ENCODE assay signal across 9 cellular contexts in the genomic region with DNA sequence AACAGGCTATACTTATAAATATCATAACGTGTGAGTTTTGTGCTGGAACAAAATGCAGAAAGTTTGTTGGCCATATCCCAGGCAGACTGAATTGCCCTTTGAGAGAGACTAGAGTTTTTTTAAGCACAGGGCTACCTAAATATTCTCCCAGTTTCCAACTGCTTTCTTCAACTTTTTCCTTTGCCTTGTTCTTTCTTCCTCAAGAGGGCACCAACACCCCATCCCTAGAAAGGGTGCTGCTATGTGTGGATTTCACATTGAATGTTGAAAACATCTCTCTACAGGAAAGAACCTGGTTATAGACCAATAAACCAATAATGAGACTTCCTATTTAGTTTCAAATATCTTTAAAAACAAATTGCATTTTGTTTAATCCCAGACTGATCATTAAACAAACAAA.
A peak's percentile ranks its signal among the peaks of the same experiment; 100 is the strongest.
DNase-seq lines count a peak whose midpoint lies in the region; ATAC-seq and TF ChIP-seq lines count a peak whose summit lies in the region.
"Had no signal": no experiment of that assay in that cellular context is flagged by ENCODE, and none has a peak within 500 bp of the region (broad histone marks: within the 10 kb centered on the region; RNA-seq: fewer than 3 reads in every experiment).

No MANE protein-coding gene starts in this region.

- no peaks in the 10 kb centered on the region for H3K27me3 Mint-ChIP-seq in T-helper 17 cell

- TF ChIP-seq EP300 in Ishikawa (IDR thresholded peaks at IDR 0.05; ENCODE audit: borderline replicate concordance): no peak

- no peaks in the 10 kb centered on the region for H3K79me2 ChIP-seq in DND-41 (ENCODE audit: insufficient read depth, low read length)

- peak; percentile 79 for TF ChIP-seq CTCF in DND-41 (IDR thresholded peaks at IDR 0.05; ENCODE audit: borderline replicate concordance, extremely low read depth, low read length, poor library complexity, severe bottlenecking)

- no peak overlapping the region for H3K4me3 Mint-ChIP-seq in T-helper 17 cell

- ATAC-seq in DND-41 (ENCODE audit: insufficient read depth, low read depth) (0 out of 3 replicates have a peak, but pooled peaks have one; percentile 21), T-helper 17 cell (no peak), HG03280 (IDR thresholded peaks at IDR 0.05; ENCODE audit: unreplicated experiment) (no peak), HG03135 (IDR thresholded peaks at IDR 0.05; ENCODE audit: unreplicated experiment) (no peak)

- H2AFZ ChIP-seq in DND-41 (ENCODE audit: low read depth, low read length): no peak overlapping the region

- H3K9me3 ChIP-seq in DND-41 (ENCODE audit: insufficient read depth, low read length, severe bottlenecking) (peaks cover 18% of the 10 kb centered on the region), T-helper 17 cell (ENCODE audit: control insufficient read depth, low read length, poor library complexity, severe bottlenecking) (no peaks in the 10 kb centered on the region)
- H3K9me3 ChIP-seq: neutrophil had no signal

- no peaks in the 10 kb centered on the region for H3K36me3 ChIP-seq in DND-41 (ENCODE audit: insufficient read depth, low read length)
- H3K36me3 ChIP-seq: neutrophil had no signal

- no peak overlapping the region for H3K27ac ChIP-seq in DND-41 (ENCODE audit: low read length)
- H3K27ac ChIP-seq: neutrophil had no signal

- H3K27ac Mint-ChIP-seq in T-helper 17 cell: peak overlapping the region; percentile 84

- H4K20me1 ChIP-seq in DND-41 (ENCODE audit: insufficient read depth, low read length): no peaks in the 10 kb centered on the region

- H3K36me3 Mint-ChIP-seq in T-helper 17 cell (ENCODE audit: low read depth): no peaks in the 10 kb centered on the region

- TF ChIP-seq RAD21 in Ishikawa (IDR thresholded peaks at IDR 0.05; ENCODE audit: low read depth): peak; percentile 76

- no peak overlapping the region for H3K4me2 ChIP-seq in DND-41 (ENCODE audit: insufficient read depth, low read length)

- no peaks in the 10 kb centered on the region for H3K27me3 ChIP-seq in DND-41 (ENCODE audit: insufficient read depth, low read length, poor library complexity)
- H3K27me3 ChIP-seq: neutrophil had no signal

- H3K4me1 ChIP-seq in DND-41 (ENCODE audit: insufficient read depth, low read length): peaks cover 22% of the 10 kb centered on the region

- DNase-seq in DND-41 (peak; percentile 50), T-helper 17 cell (no peak), foreskin melanocyte (peak; percentile 52), retina (peak; percentile 31)
- no peak for DNase-seq in activated CD8-positive, alpha-beta memory T cell treated with anti-CD3 and anti-CD28 coated beads for 24 hours

- peaks cover 20% of the 10 kb centered on the region for H3K4me1 Mint-ChIP-seq in T-helper 17 cell

- H3K9ac ChIP-seq in DND-41 (ENCODE audit: low read depth, low read length): no peak overlapping the region

- no peak overlapping the region for H3K4me3 ChIP-seq in DND-41 (ENCODE audit: low read depth in 1 of 2, low read length in 2 of 2)

TF ChIP-seq in Ishikawa, 13 proteins besides CTCF, POLR2A, EP300 and RAD21:
- TF ChIP-seq YY1 (IDR thresholded peaks at IDR 0.05; ENCODE audit: low read depth) (no peak), FOXM1 (IDR thresholded peaks at IDR 0.05; ENCODE audit: borderline replicate concordance, low read depth) (no peak), ZBTB7A (IDR thresholded peaks at IDR 0.05; ENCODE audit: low read depth) (no peak), TCF12 (IDR thresholded peaks at IDR 0.05; ENCODE audit: low read depth) (no peak), NFIC (IDR thresholded peaks at IDR 0.05) (no peak), EGR1 (IDR thresholded peaks at IDR 0.05) (no peak), TAF1 (IDR thresholded peaks at IDR 0.05; ENCODE audit: low read depth) (no peak), TEAD4 (IDR thresholded peaks at IDR 0.05) (no peak), CEBPB (IDR thresholded peaks at IDR 0.05) (no peak), CREB1 (IDR thresholded peaks at IDR 0.05; ENCODE audit: low read depth) (no peak)
- TF ChIP-seq, protein P1, sequence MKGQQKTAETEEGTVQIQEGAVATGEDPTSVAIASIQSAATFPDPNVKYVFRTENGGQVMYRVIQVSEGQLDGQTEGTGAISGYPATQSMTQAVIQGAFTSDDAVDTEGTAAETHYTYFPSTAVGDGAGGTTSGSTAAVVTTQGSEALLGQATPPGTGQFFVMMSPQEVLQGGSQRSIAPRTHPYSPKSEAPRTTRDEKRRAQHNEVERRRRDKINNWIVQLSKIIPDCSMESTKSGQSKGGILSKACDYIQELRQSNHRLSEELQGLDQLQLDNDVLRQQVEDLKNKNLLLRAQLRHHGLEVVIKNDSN (IDR thresholded peaks at IDR 0.05): no peak
- TF ChIP-seq, protein P2, sequence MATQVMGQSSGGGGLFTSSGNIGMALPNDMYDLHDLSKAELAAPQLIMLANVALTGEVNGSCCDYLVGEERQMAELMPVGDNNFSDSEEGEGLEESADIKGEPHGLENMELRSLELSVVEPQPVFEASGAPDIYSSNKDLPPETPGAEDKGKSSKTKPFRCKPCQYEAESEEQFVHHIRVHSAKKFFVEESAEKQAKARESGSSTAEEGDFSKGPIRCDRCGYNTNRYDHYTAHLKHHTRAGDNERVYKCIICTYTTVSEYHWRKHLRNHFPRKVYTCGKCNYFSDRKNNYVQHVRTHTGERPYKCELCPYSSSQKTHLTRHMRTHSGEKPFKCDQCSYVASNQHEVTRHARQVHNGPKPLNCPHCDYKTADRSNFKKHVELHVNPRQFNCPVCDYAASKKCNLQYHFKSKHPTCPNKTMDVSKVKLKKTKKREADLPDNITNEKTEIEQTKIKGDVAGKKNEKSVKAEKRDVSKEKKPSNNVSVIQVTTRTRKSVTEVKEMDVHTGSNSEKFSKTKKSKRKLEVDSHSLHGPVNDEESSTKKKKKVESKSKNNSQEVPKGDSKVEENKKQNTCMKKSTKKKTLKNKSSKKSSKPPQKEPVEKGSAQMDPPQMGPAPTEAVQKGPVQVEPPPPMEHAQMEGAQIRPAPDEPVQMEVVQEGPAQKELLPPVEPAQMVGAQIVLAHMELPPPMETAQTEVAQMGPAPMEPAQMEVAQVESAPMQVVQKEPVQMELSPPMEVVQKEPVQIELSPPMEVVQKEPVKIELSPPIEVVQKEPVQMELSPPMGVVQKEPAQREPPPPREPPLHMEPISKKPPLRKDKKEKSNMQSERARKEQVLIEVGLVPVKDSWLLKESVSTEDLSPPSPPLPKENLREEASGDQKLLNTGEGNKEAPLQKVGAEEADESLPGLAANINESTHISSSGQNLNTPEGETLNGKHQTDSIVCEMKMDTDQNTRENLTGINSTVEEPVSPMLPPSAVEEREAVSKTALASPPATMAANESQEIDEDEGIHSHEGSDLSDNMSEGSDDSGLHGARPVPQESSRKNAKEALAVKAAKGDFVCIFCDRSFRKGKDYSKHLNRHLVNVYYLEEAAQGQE (IDR thresholded peaks at IDR 0.05; ENCODE audit: low read depth): no peak
- TF ChIP-seq, protein P3, sequence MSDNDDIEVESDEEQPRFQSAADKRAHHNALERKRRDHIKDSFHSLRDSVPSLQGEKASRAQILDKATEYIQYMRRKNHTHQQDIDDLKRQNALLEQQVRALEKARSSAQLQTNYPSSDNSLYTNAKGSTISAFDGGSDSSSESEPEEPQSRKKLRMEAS (IDR thresholded peaks at IDR 0.05): no peak

Comparison
In these comparisons a context has a peak if more than half of its experiments do, and no peak if none do; other contexts are left out.
1. DNase-seq: peak in DND-41 (single experiment), foreskin melanocyte (single experiment) and retina (single experiment); none in T-helper 17 cell (0 of 3) and activated CD8-positive, alpha-beta memory T cell treated with anti-CD3 and anti-CD28 coated beads for 24 hours (single experiment).